Comparison of ENCODE assay signal across 8 cellular contexts in genomic region chr11:114058026-114058706, GRCh38. TPM values are rescaled to one million over a fixed set of nuclear protein-coding genes. Genes with fewer than 3 reads are reported as not detected.
DNase-seq lines count a peak whose midpoint lies in the region; ATAC-seq, FAIRE-seq and TF ChIP-seq lines count a peak whose summit lies in the region.

No MANE protein-coding gene starts in this region.

- no peak overlapping the region; a peak in 1 of 7 replicates for H3K9ac ChIP-seq in H1 (replicated peaks in 1 of 4; ENCODE audit: extremely low read depth in 1 of 4, low read depth in 3 of 4, low read length in 3 of 4)

- no peak overlapping the region for H3K27ac Mint-ChIP-seq in activated T-cell treated with anti-CD3 and anti-CD28 coated beads, Interleukin-2, amount 50 U/mL, for 24 hours
- H3K27ac Mint-ChIP-seq in mesothelial cell of epicardium = no peak overlapping the region

- no peak; a peak in 1 of 4 replicates for TF ChIP-seq RAD21 in H1 (IDR thresholded peaks at IDR 0.05 in 1 of 2, conservative IDR thresholded peaks at IDR 0.05 in 1 of 2; ENCODE audit: low read depth in 2 of 2, low read length in 2 of 2)

- peaks cover 0 to 24% (median 12%) of the 10 kb centered on the region in 4 experiments; a peak in 6 of 7 replicates for H3K4me1 ChIP-seq in H1 (replicated peaks in 1 of 4; ENCODE audit: control insufficient read depth in 3 of 4, insufficient read depth in 4 of 4, low read length in 3 of 4)
- H3K4me1 ChIP-seq in tibial artery = peaks cover 0 to 30% (median 17%) of the 10 kb centered on the region in 4 donors

- no peak for TF ChIP-seq POLR2A in H1 (IDR thresholded peaks at IDR 0.05; ENCODE audit: control extremely low read depth in 1 of 2, low read depth in 2 of 2, low read length in 2 of 2)

- no peak for TF ChIP-seq CTCF in H1 (IDR thresholded peaks at IDR 0.05; ENCODE audit: control extremely low read depth in 1 of 3, insufficient read depth in 1 of 3, low read depth in 1 of 3, low read length in 3 of 3)
- TF ChIP-seq CTCF in mesothelial cell of epicardium (IDR thresholded peaks at IDR 0.05; ENCODE audit: unreplicated experiment) = no peak
- no peak for TF ChIP-seq CTCF in tibial artery (IDR thresholded peaks at IDR 0.05)

- H3K4me3 Mint-ChIP-seq in activated T-cell treated with anti-CD3 and anti-CD28 coated beads, Interleukin-2, amount 50 U/mL, for 24 hours = peak overlapping the region; percentile 73
- peak overlapping the region; percentile 7 for H3K4me3 Mint-ChIP-seq in mesothelial cell of epicardium

- CTCF ChIA-PET in H1 (lab: Charles Lee; ENCODE audit: partially characterized antibody) = interaction anchor here (0.6 to 3.3 kb wide), 23 partner anchors 8 to 204 kb away, joined by 3 to 19 read pairs (median 4); no protein-coding TSS in a partner anchor

- H3K9me3 Mint-ChIP-seq in activated T-cell treated with anti-CD3 and anti-CD28 coated beads, Interleukin-2, amount 50 U/mL, for 24 hours = no peaks in the 10 kb centered on the region
- H3K9me3 Mint-ChIP-seq in mesothelial cell of epicardium = no peaks in the 10 kb centered on the region

- peak overlapping the region; percentile 23; the same call in 1 of the 2 replicates for H2AFZ ChIP-seq in H1 (ENCODE audit: low read length)

- no peak overlapping the region for H2BK15ac ChIP-seq in H1 (ENCODE audit: low read length)

- peaks cover 17% of the 10 kb centered on the region for H3K4me1 Mint-ChIP-seq in activated T-cell treated with anti-CD3 and anti-CD28 coated beads, Interleukin-2, amount 50 U/mL, for 24 hours (ENCODE audit: low read depth)
- peaks cover 14% of the 10 kb centered on the region for H3K4me1 Mint-ChIP-seq in mesothelial cell of epicardium

- H3K4me3 ChIP-seq in H1 (ENCODE audit: extremely low read depth in 1 of 4, insufficient read depth in 2 of 4, low read depth in 3 of 4, low read length in 4 of 4) = peak overlapping the region; percentile 17 to 80 (median 28); a peak in 5 of 8 replicates
- peak overlapping the region; percentile 94 to 99 for H3K4me3 ChIP-seq in tibial artery

- H3K4ac ChIP-seq in H1 (replicated peaks; ENCODE audit: insufficient read length, low read depth, low read length) = no peak overlapping the region

- no peak overlapping the region for H2BK120ac ChIP-seq in H1 (replicated peaks; ENCODE audit: low read depth, low read length)

- peak overlapping the region; percentile 45; the same call in 1 of the 2 replicates for H2BK12ac ChIP-seq in H1 (ENCODE audit: low read depth, low read length)

- peak overlapping the region; percentile 74 to 79 for H3K4me2 ChIP-seq in H1 (ENCODE audit: insufficient read depth in 1 of 2, low read depth in 2 of 2, low read length in 2 of 2)

- no peak overlapping the region for H2BK5ac ChIP-seq in H1 (ENCODE audit: low read depth, low read length)

- H3K79me1 ChIP-seq in H1 (ENCODE audit: low read depth, low read length) = no peaks in the 10 kb centered on the region

- H4K8ac ChIP-seq in H1 (ENCODE audit: extremely low read depth, insufficient read depth, low read length) = no peak overlapping the region; the same call in 1 of the 2 replicates

- WGBS in H1 (ENCODE audit: extremely low coverage in 1 of 2, insufficient coverage in 1 of 2, insufficient read length in 1 of 2, insufficient replicate concordance in 2 of 2, low coverage in 1 of 2, low lambda C conversion rate in 2 of 2, missing lambda C conversion rate in 1 of 2), 2 experiments = 8% methylated on average over 25 of the region's 25 CpGs; no CpG with 5 or more reads in 1 of the 2 experiments

- H3K23me2 ChIP-seq in H1 (ENCODE audit: low read depth, low read length) = peaks cover 28% of the 10 kb centered on the region; the same call in 1 of the 2 replicates

- H3K27ac ChIP-seq in H1 (ENCODE audit: low read depth, low read length) (no peak overlapping the region), tibial artery (peak overlapping the region; percentile 97 to 98)

- no peak for FAIRE-seq in H1 (lab: Jason Lieb, UNC)

- H3K79me2 ChIP-seq in H1 (ENCODE audit: control insufficient read depth in 1 of 2, insufficient read depth in 2 of 2, low read length in 2 of 2) = no peaks in the 10 kb centered on the region

- no peaks in the 10 kb centered on the region for H3K9me3 ChIP-seq in H1 (ENCODE audit: insufficient read depth in 2 of 2, low read depth in 1 of 2, low read length in 1 of 2)
- no peaks in the 10 kb centered on the region for H3K9me3 ChIP-seq in tibial artery

- H3K18ac ChIP-seq in H1 (ENCODE audit: extremely low read depth, low read length) = peak overlapping the region; percentile 38

- H2BK20ac ChIP-seq in H1 (ENCODE audit: low read length) = no peak overlapping the region

- no peak for DNase-seq in activated T-cell treated with anti-CD3 and anti-CD28 coated beads, Interleukin-2, amount 50 U/mL, for 24 hours
- no peak for DNase-seq in activated T-cell treated with anti-CD3 and anti-CD28 coated beads, Interleukin-2, amount 50 U/mL, for 1 hour
- peak in 1 of 2 experiments; percentile 60 for DNase-seq in H1 (ENCODE audit: low read depth in 1 of 2, low spot score in 2 of 2)
- no peak for DNase-seq in mesothelial cell of epicardium (ENCODE audit: low spot score in 2 of 2, unreplicated experiment in 2 of 2)
- peak in 1 of 2 donors; percentile 80 for DNase-seq in tibial artery
- DNase-seq in activated CD8-positive, alpha-beta memory T cell treated with anti-CD3 and anti-CD28 coated beads, Interleukin-2, amount 50 U/mL, for 4 hours = no peak
- DNase-seq in activated CD4-positive, CD25-positive, alpha-beta regulatory T cell (lab: John Stamatoyannopoulos, UW) = no peak

- H4K20me1 ChIP-seq in H1 (replicated peaks in 1 of 2; ENCODE audit: control insufficient read depth in 1 of 2, insufficient read depth in 2 of 2, low read length in 2 of 2) = peaks cover 0 to 6% of the 10 kb centered on the region in 2 experiments

- no peak overlapping the region for H4K5ac ChIP-seq in H1 (ENCODE audit: insufficient read length, low read depth, low read length)

- no peak overlapping the region for H3K23ac ChIP-seq in H1 (ENCODE audit: insufficient read length)

- H4K91ac ChIP-seq in H1 (replicated peaks; ENCODE audit: insufficient read length, low read length) = no peak overlapping the region

- H3K36me3 Mint-ChIP-seq in activated T-cell treated with anti-CD3 and anti-CD28 coated beads, Interleukin-2, amount 50 U/mL, for 24 hours (ENCODE audit: low read depth) = no peaks in the 10 kb centered on the region
- no peaks in the 10 kb centered on the region for H3K36me3 Mint-ChIP-seq in mesothelial cell of epicardium

- H3K36me3 ChIP-seq in H1 (ENCODE audit: control insufficient read depth in 2 of 4, insufficient read depth in 4 of 4, low read length in 3 of 4) (no peaks in the 10 kb centered on the region; a peak in 1 of 8 replicates), tibial artery (peaks cover 20 to 31% (median 27%) of the 10 kb centered on the region in 3 donors)

- POLR2A ChIA-PET in H1 (lab: Charles Lee; ENCODE audit: partially characterized antibody) = interaction anchor here (1.0 to 1.4 kb wide), 3 partner anchors 8 to 10 kb away, joined by 3 to 4 read pairs (median 3); no protein-coding TSS in a partner anchor

- no peak overlapping the region for H3K56ac ChIP-seq in H1 (replicated peaks; ENCODE audit: insufficient read length, low read depth, low read length)

- TF ChIP-seq EP300 in H1 (IDR thresholded peaks at IDR 0.05; ENCODE audit: borderline replicate concordance in 1 of 2, low read depth in 2 of 2, low read length in 2 of 2) = no peak

- no peak overlapping the region for H2AK5ac ChIP-seq in H1 (ENCODE audit: low read depth, low read length)

- peaks cover 52% of the 10 kb centered on the region for H3K27me3 Mint-ChIP-seq in activated T-cell treated with anti-CD3 and anti-CD28 coated beads, Interleukin-2, amount 50 U/mL, for 24 hours
- peaks cover 95% of the 10 kb centered on the region for H3K27me3 Mint-ChIP-seq in mesothelial cell of epicardium (ENCODE audit: low read depth)

- H3K27me3 ChIP-seq in H1 (replicated peaks in 1 of 4; ENCODE audit: control insufficient read depth in 3 of 4, extremely low read depth in 1 of 4, insufficient read depth in 3 of 4, low read length in 3 of 4) (peaks cover 52 to 75% (median 68%) of the 10 kb centered on the region in 4 experiments), tibial artery (no peaks in the 10 kb centered on the region)

- no peak overlapping the region for H3K14ac ChIP-seq in H1 (ENCODE audit: insufficient read length)

- intact Hi-C loops in tibial artery (cut with DNase I; ENCODE audit: low total_unique reads) = loop anchor here (5.0 kb wide), 1 partner anchor 66 kb away; no protein-coding TSS in a partner anchor

- no peak for ATAC-seq in HG02885 (IDR thresholded peaks at IDR 0.05; ENCODE audit: poor library complexity, unreplicated experiment)

TF ChIP-seq in H1, 55 proteins besides CTCF, POLR2A, EP300 and RAD21 (continues in another document):
- TF ChIP-seq ASH2L (IDR thresholded peaks at IDR 0.05; ENCODE audit: low read length) (no peak), SP2 (IDR thresholded peaks at IDR 0.05; ENCODE audit: low read length) (no peak), HDAC2 (IDR thresholded peaks at IDR 0.05; ENCODE audit: borderline replicate concordance in 1 of 2, low read depth in 2 of 2, low read length in 2 of 2) (no peak), JUN (IDR thresholded peaks at IDR 0.05; ENCODE audit: low read depth, low read length) (no peak), ATF3 (IDR thresholded peaks at IDR 0.05; ENCODE audit: insufficient read depth, low read depth, low read length) (no peak), KDM4A (IDR thresholded peaks at IDR 0.05; ENCODE audit: low read depth, low read length, severe bottlenecking) (peak; percentile 22)

RNA-seq across cellular contexts. Expression of gene ZBTB16, which starts 1.3 kb away (rescaled TPM):
- 0.25 and 0.61 TPM in 2 replicates for total RNA-seq in H1 (2021; fragmentation: NEBNext Ultra II Directional; extraction: Animal tissue kit (Norgen Biotek cat#: 25700))
- 0.12 and 0.19 TPM in 2 replicates for polyA plus RNA-seq in H1 (2011; rRNA removed)
- polyA plus RNA-seq in H1 (2011; cell fraction: cytosol; rRNA removed) = 0.30 TPM
- polyA plus RNA-seq in H1 (2011; cell fraction: nucleus; rRNA removed) = 0.60 TPM
- 0.43 TPM in 1 of 4 replicates, not detected in the others for polyA plus RNA-seq in H1 (2012, experiment 1 of 2)
- polyA plus RNA-seq in H1 (2012, experiment 2 of 2) = 0.08 TPM
- 0.04 TPM for polyA plus RNA-seq in H1 (2013, experiment 1 of 2)
- polyA plus RNA-seq in H1 (2013, experiment 2 of 2) = 0.04 TPM
- 0.28 and 0.88 TPM in 2 replicates for polyA minus RNA-seq in H1 (2011; rRNA and poly(A)+ RNA removed)
- polyA minus RNA-seq in H1 (2011; cell fraction: cytosol; rRNA and poly(A)+ RNA removed) = 2.0 TPM
- polyA minus RNA-seq in H1 (2011; cell fraction: nucleus; rRNA and poly(A)+ RNA removed) = 0.40 TPM
- total RNA-seq in mesothelial cell of epicardium = not detected in 3 replicates
